Comparison of ENCODE assay signal across 23 cellular contexts in genomic region chr22:35475545-35475944, GRCh38.
"Had no signal": no experiment of that assay in that cellular context is flagged by ENCODE, and none has a peak within 500 bp of the region (broad histone marks: within the 10 kb centered on the region; RNA-seq: fewer than 3 reads in every experiment).

No MANE protein-coding gene starts in this region.

- H3K4me2 ChIP-seq: smooth muscle cell had no signal

- H3K27me3 ChIP-seq: body of pancreas, cardiac muscle cell, gastroesophageal sphincter, sigmoid colon, testis, vagina had no signal

- DNase-seq: activated CD4-positive, alpha-beta T cell treated with anti-CD3 and anti-CD28 coated beads, Interleukin-2, amount 10 ng/mL, durations not matched to agents 7 days and 5 days; activated CD8-positive, alpha-beta memory T cell treated with anti-CD3 and anti-CD28 coated beads, Interleukin-2, amount 10 ng/mL, durations not matched to agents 7 days and 5 days; activated CD8-positive, alpha-beta T cell treated with anti-CD3 and anti-CD28 coated beads for 36 hours; activated effector memory CD4-positive, alpha-beta T cell treated with anti-CD3 and anti-CD28 coated beads, Interleukin-2, amount 50 U/mL, for 16 hours; activated T-cell treated with anti-CD3 and anti-CD28 coated beads for 4 hours; anterior cingulate cortex; body of pancreas; heart left ventricle; islet precursor cell; left cardiac atrium; sigmoid colon; stimulated activated CD4-positive, alpha-beta T cell treated with anti-CD3 and anti-CD28 coated beads, Interleukin-15, amount 100 ng/mL, for 24 hours; stimulated activated CD4-positive, alpha-beta T cell treated with anti-CD3 and anti-CD28 coated beads, Interleukin-2, amount 100 ng/mL, for 48 hours; stimulated activated naive CD4-positive, alpha-beta T cell; testis; trophoblast cell had no signal

- H3K9me3 Mint-ChIP-seq: activated CD4-positive, alpha-beta T cell treated with anti-CD3 and anti-CD28 coated beads, Interleukin-2, amount 10 ng/mL, durations not matched to agents 7 days and 5 days; activated naive CD4-positive, alpha-beta T cell treated with anti-CD3 and anti-CD28 coated beads, Interleukin-2, amount 50 U/mL, for 24 hours had no signal

- H3K27me3 Mint-ChIP-seq: activated CD8-positive, alpha-beta memory T cell treated with anti-CD3 and anti-CD28 coated beads, Interleukin-2, amount 10 ng/mL, durations not matched to agents 7 days and 5 days had no signal

- H3K4me1 Mint-ChIP-seq: activated naive CD4-positive, alpha-beta T cell treated with anti-CD3 and anti-CD28 coated beads, Interleukin-2, amount 50 U/mL, for 24 hours had no signal

- H3K27ac ChIP-seq: body of pancreas, cardiac muscle cell, epithelial cell of prostate, gastroesophageal sphincter, heart left ventricle, sigmoid colon, testis, vagina had no signal

- H3K4me3 ChIP-seq: body of pancreas, cardiac muscle cell, gastroesophageal sphincter, heart left ventricle, sigmoid colon, smooth muscle cell, testis, vagina had no signal

- H3K36me3 ChIP-seq: cardiac muscle cell, gastroesophageal sphincter, heart left ventricle, sigmoid colon, vagina had no signal

- H3K4me3 Mint-ChIP-seq: activated CD4-positive, alpha-beta T cell treated with anti-CD3 and anti-CD28 coated beads, Interleukin-2, amount 10 ng/mL, durations not matched to agents 7 days and 5 days; activated CD8-positive, alpha-beta memory T cell treated with anti-CD3 and anti-CD28 coated beads, Interleukin-2, amount 10 ng/mL, durations not matched to agents 7 days and 5 days; activated CD8-positive, alpha-beta T cell treated with anti-CD3 and anti-CD28 coated beads for 36 hours; activated naive CD4-positive, alpha-beta T cell treated with anti-CD3 and anti-CD28 coated beads, Interleukin-2, amount 50 U/mL, for 24 hours had no signal

- H3K27ac Mint-ChIP-seq: activated CD4-positive, alpha-beta T cell treated with anti-CD3 and anti-CD28 coated beads, Interleukin-2, amount 10 ng/mL, durations not matched to agents 7 days and 5 days; activated CD8-positive, alpha-beta memory T cell treated with anti-CD3 and anti-CD28 coated beads, Interleukin-2, amount 10 ng/mL, durations not matched to agents 7 days and 5 days; activated CD8-positive, alpha-beta T cell treated with anti-CD3 and anti-CD28 coated beads for 36 hours; activated naive CD4-positive, alpha-beta T cell treated with anti-CD3 and anti-CD28 coated beads, Interleukin-2, amount 50 U/mL, for 24 hours had no signal

- ATAC-seq: activated CD4-positive, CD25-positive, alpha-beta regulatory T cell treated with anti-CD3 and anti-CD28 coated beads, Interleukin-2, amount 50 U/mL, for 24 hours; activated CD8-positive, alpha-beta memory T cell treated with anti-CD3 and anti-CD28 coated beads, Interleukin-2, amount 10 ng/mL, durations not matched to agents 7 days and 5 days; activated CD8-positive, alpha-beta T cell treated with anti-CD3 and anti-CD28 coated beads for 36 hours; body of pancreas; gastroesophageal sphincter; heart left ventricle; left cardiac atrium had no signal

- H3K9me3 ChIP-seq: body of pancreas, gastroesophageal sphincter, heart left ventricle, testis, vagina had no signal
